8 cellular contexts compared by ENCODE assay signal in the genomic region with DNA sequence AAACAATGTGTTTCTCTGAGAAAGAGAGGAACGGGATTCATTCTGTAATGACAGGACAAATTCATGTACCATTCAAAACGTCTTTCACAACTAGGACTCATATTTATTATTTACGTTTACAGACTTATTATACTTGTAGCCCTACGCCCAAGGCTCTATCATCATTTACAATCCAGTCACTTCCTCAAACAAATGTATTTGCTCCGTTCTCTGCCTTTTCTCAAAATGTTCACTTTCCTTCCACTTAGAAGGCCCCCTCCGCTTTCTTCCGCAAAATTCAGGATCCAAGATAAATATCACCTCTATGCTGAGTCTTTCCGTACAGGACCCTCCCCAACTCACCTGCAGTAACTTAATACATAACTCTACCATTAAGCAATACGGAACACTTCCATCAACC. TPM values are rescaled to one million over a fixed set of nuclear protein-coding genes. Genes with fewer than 3 reads are reported as not detected.
A peak's percentile ranks its signal among the peaks of the same experiment; 100 is the strongest.
DNase-seq lines count a peak whose midpoint lies in the region; ATAC-seq and TF ChIP-seq lines count a peak whose summit lies in the region.

No MANE protein-coding gene starts in this region.

- intact Hi-C loops in mucosa of descending colon (cut with DNase I, micrococcal nuclease): no loop called here

- CTCF ChIA-PET in AG04450 (lab: Charles Lee): no interaction called here

- no peak for ATAC-seq in mucosa of descending colon
- ATAC-seq in HG03135 (IDR thresholded peaks at IDR 0.05; ENCODE audit: unreplicated experiment): no peak

- TF ChIP-seq CTCF in AG04450 (IDR thresholded peaks at IDR 0.05; ENCODE audit: low read depth, low read length) (no peak), KMS-11 (conservative IDR thresholded peaks at IDR 0.05; ENCODE audit: low read depth, low read length) (no peak), mucosa of descending colon (IDR thresholded peaks at IDR 0.05) (no peak)

- H3K4me3 ChIP-seq in AG04450 (ENCODE audit: low read depth, low read length): peak overlapping the region; percentile 92
- H3K4me3 ChIP-seq in KMS-11 (IDR thresholded peaks at IDR 0.05; ENCODE audit: insufficient read depth, low read depth, low read length): no peak overlapping the region
- peak overlapping the region; percentile 65 for H3K4me3 ChIP-seq in mucosa of descending colon

- DNase-seq in AG04450 (ENCODE audit: low read depth, low spot score) (no peak), caudate nucleus (lab: John Stamatoyannopoulos, UW) (no peak), mucosa of descending colon (no peak), NCI-H2107 (lab: John Stamatoyannopoulos, UW) (no peak), GOT3 (lab: John Stamatoyannopoulos, UW) (no peak)
- DNase-seq in activated CD8-positive, alpha-beta memory T cell treated with anti-CD3 and anti-CD28 coated beads, Interleukin-2, amount 50 U/mL, for 48 hours: no peak

- H3K9ac ChIP-seq in KMS-11: peak overlapping the region; percentile 89

- H4K20me1 ChIP-seq in KMS-11 (ENCODE audit: insufficient read depth): peaks cover 12% of the 10 kb centered on the region

- H2AFZ ChIP-seq in KMS-11 (ENCODE audit: low read depth): peak overlapping the region; percentile 63

- POLR2A ChIA-PET in AG04450 (lab: Yijun Ruan, JAX): no interaction called here

- H3K9me3 ChIP-seq in AG04450 (ENCODE audit: control insufficient read depth, insufficient read depth, low read length) (no peaks in the 10 kb centered on the region), mucosa of descending colon (no peaks in the 10 kb centered on the region)

- H3K4me2 ChIP-seq in KMS-11: peak overlapping the region; percentile 95

- H3K27ac ChIP-seq in AG04450 (ENCODE audit: low read depth, low read length) (peak overlapping the region; percentile 94), KMS-11 (peak overlapping the region; percentile 86), caudate nucleus (ENCODE audit: low read depth, low read length) (peak overlapping the region; percentile 69)

- no peaks in the 10 kb centered on the region for H3K36me3 ChIP-seq in KMS-11 (ENCODE audit: insufficient read depth)
- peaks cover 4% of the 10 kb centered on the region for H3K36me3 ChIP-seq in mucosa of descending colon (ENCODE audit: low read depth)

- peaks cover 55% of the 10 kb centered on the region for H3K79me2 ChIP-seq in KMS-11 (ENCODE audit: insufficient read depth, low read depth)

- H3K4me1 ChIP-seq in KMS-11 (ENCODE audit: low read depth, poor library complexity, severe bottlenecking) (peaks cover 47% of the 10 kb centered on the region), mucosa of descending colon (ENCODE audit: low read depth) (peaks cover 31% of the 10 kb centered on the region)

- H3K27me3 ChIP-seq in AG04450 (ENCODE audit: control insufficient read depth, insufficient read depth, low read length) (no peaks in the 10 kb centered on the region), KMS-11 (ENCODE audit: insufficient read depth, low read depth) (no peaks in the 10 kb centered on the region)

RNA-seq across cellular contexts. Expression of gene RSL24D1, which starts 0.7 kb away (rescaled TPM):
- 84.6 and 119 TPM in 2 replicates for polyA plus RNA-seq in AG04450 (2011; rRNA removed)
- polyA minus RNA-seq in AG04450 (2011; rRNA and poly(A)+ RNA removed): 33.7 and 43.7 TPM in 2 replicates
- total RNA-seq in mucosa of descending colon: 10 to 100 TPM; 29.9 to 79.0 (median 40.5) TPM
